In the genomic region with DNA sequence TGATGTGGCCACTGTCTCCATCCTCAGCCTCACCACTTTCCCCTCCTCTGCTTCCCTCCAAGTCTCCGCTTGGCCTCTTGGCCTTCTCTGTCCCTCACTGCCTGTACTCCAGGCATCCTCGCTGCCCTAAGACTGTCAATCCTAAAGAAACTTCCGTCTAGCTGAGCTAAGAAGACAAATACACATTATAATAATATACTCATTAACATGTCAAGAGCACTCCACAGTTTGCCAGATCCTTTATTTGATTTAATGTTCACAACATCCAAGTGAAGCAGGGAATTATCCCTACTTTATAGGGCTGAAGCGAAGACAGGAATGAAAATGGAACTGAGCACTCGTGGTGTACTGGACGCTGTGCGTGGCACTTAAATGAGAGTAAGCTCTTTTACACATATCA, we compare ENCODE assay signal across 31 cellular contexts.
"Had no signal": no experiment of that assay in that cellular context is flagged by ENCODE, and none has a peak within 500 bp of the region (broad histone marks: within the 10 kb centered on the region; RNA-seq: fewer than 3 reads in every experiment).

No MANE protein-coding gene starts in this region.

- DNase-seq: activated CD4-positive, alpha-beta T cell treated with anti-CD3 and anti-CD28 coated beads, Interleukin-2, amount 10 ng/mL, durations not matched to agents 24 days and 14 days; activated CD4-positive, alpha-beta T cell treated with anti-CD3 and anti-CD28 coated beads, Interleukin-2, amount 50 U/mL, for 4 hours; activated CD8-positive, alpha-beta T cell treated with anti-CD3 and anti-CD28 coated beads for 36 hours; activated effector memory CD4-positive, alpha-beta T cell treated with anti-CD3 and anti-CD28 coated beads, Interleukin-2, amount 50 U/mL, for 16 hours; activated naive CD4-positive, alpha-beta T cell; activated naive CD4-positive, alpha-beta T cell treated with anti-CD3 and anti-CD28 coated beads, Interleukin-2, amount 50 U/mL, for 16 hours; activated naive CD8-positive, alpha-beta T cell treated with anti-CD3 and anti-CD28 coated beads for 36 hours; activated T-cell treated with anti-CD3 and anti-CD28 coated beads, Interleukin-2, amount 50 U/mL, for 1 hour; activated T-cell treated with anti-CD3 and anti-CD28 coated beads, Interleukin-2, amount 50 U/mL, for 72 hours; amniotic stem cell; aorta; brain microvascular endothelial cell; Karpas-422; KBM-7; NCI-H1105; NCI-H1417 treated with DMSO at 0.1 percent for 48 hours; NCI-H187 treated with DMSO at 0.1 percent for 48 hours; NCI-H2081; NCI-H2171; NCI-H524; NCI-H69; NCI-H82; NK-92 treated with Interleukin-12 subunit alpha and Interleukin-12 subunit beta, amount 100 ng/mL, for 24 hours; PC-3; Peyer's patch; RPMI8226; SHP77 treated with DMSO at 0.1 percent for 48 hours; SK-N-SH had no signal

- H3K4me3 Mint-ChIP-seq: activated CD4-positive, alpha-beta T cell treated with anti-CD3 and anti-CD28 coated beads, Interleukin-2, amount 10 ng/mL, durations not matched to agents 24 days and 14 days; activated CD8-positive, alpha-beta T cell treated with anti-CD3 and anti-CD28 coated beads for 36 hours; activated naive CD8-positive, alpha-beta T cell treated with anti-CD3 and anti-CD28 coated beads for 36 hours; activated T-cell treated with anti-CD3 and anti-CD28 coated beads, Interleukin-2, amount 50 U/mL, for 72 hours; activated T-helper 17 cell treated with anti-CD3 and anti-CD28 coated beads, Interleukin-2, amount 50 U/mL, for 72 hours; T-helper 1 cell treated with Interleukin-12 subunit alpha and Interleukin-12 subunit beta and Interleukin-4 antibody, amounts not matched to agents 30 μg/mL and 1 μg/mL, for 36 hours; T-helper 2 cell treated with Interferon-gamma antibody and Interleukin-4, amounts not matched to agents 5 μg/mL and 100 μg/mL, for 36 hours had no signal

- ATAC-seq: activated CD8-positive, alpha-beta T cell treated with anti-CD3 and anti-CD28 coated beads for 36 hours; activated T-cell treated with anti-CD3 and anti-CD28 coated beads, Interleukin-2, amount 50 U/mL, for 72 hours; activated T-helper 17 cell treated with anti-CD3 and anti-CD28 coated beads, Interleukin-2, amount 50 U/mL, for 72 hours; PC-3 had no signal

- H3K27me3 Mint-ChIP-seq: activated CD4-positive, alpha-beta T cell treated with anti-CD3 and anti-CD28 coated beads, Interleukin-2, amount 10 ng/mL, durations not matched to agents 24 days and 14 days; activated CD8-positive, alpha-beta T cell treated with anti-CD3 and anti-CD28 coated beads for 36 hours; activated naive CD8-positive, alpha-beta T cell treated with anti-CD3 and anti-CD28 coated beads for 36 hours had no signal

- H3K9me3 Mint-ChIP-seq: activated CD4-positive, alpha-beta T cell treated with anti-CD3 and anti-CD28 coated beads, Interleukin-2, amount 10 ng/mL, durations not matched to agents 24 days and 14 days; activated CD8-positive, alpha-beta T cell treated with anti-CD3 and anti-CD28 coated beads for 36 hours; activated naive CD8-positive, alpha-beta T cell treated with anti-CD3 and anti-CD28 coated beads for 36 hours; activated T-cell treated with anti-CD3 and anti-CD28 coated beads, Interleukin-2, amount 50 U/mL, for 72 hours; activated T-helper 17 cell treated with anti-CD3 and anti-CD28 coated beads, Interleukin-2, amount 50 U/mL, for 72 hours; T-helper 1 cell treated with Interleukin-12 subunit alpha and Interleukin-12 subunit beta and Interleukin-4 antibody, amounts not matched to agents 30 μg/mL and 1 μg/mL, for 36 hours; T-helper 2 cell treated with Interferon-gamma antibody and Interleukin-4, amounts not matched to agents 5 μg/mL and 100 μg/mL, for 36 hours had no signal

- H3K36me3 Mint-ChIP-seq: activated naive CD8-positive, alpha-beta T cell treated with anti-CD3 and anti-CD28 coated beads for 36 hours had no signal

- H3K27ac Mint-ChIP-seq: activated CD4-positive, alpha-beta T cell treated with anti-CD3 and anti-CD28 coated beads, Interleukin-2, amount 10 ng/mL, durations not matched to agents 24 days and 14 days; activated CD8-positive, alpha-beta T cell treated with anti-CD3 and anti-CD28 coated beads for 36 hours; activated naive CD8-positive, alpha-beta T cell treated with anti-CD3 and anti-CD28 coated beads for 36 hours; activated T-cell treated with anti-CD3 and anti-CD28 coated beads, Interleukin-2, amount 50 U/mL, for 72 hours; activated T-helper 17 cell treated with anti-CD3 and anti-CD28 coated beads, Interleukin-2, amount 50 U/mL, for 72 hours; T-helper 1 cell treated with Interleukin-12 subunit alpha and Interleukin-12 subunit beta and Interleukin-4 antibody, amounts not matched to agents 30 μg/mL and 1 μg/mL, for 36 hours; T-helper 2 cell treated with Interferon-gamma antibody and Interleukin-4, amounts not matched to agents 5 μg/mL and 100 μg/mL, for 36 hours had no signal

- H3K4me1 Mint-ChIP-seq: activated CD4-positive, alpha-beta T cell treated with anti-CD3 and anti-CD28 coated beads, Interleukin-2, amount 10 ng/mL, durations not matched to agents 24 days and 14 days; activated naive CD8-positive, alpha-beta T cell treated with anti-CD3 and anti-CD28 coated beads for 36 hours; activated T-helper 17 cell treated with anti-CD3 and anti-CD28 coated beads, Interleukin-2, amount 50 U/mL, for 72 hours had no signal
